11 cellular contexts compared by ENCODE assay signal in the genomic region with DNA sequence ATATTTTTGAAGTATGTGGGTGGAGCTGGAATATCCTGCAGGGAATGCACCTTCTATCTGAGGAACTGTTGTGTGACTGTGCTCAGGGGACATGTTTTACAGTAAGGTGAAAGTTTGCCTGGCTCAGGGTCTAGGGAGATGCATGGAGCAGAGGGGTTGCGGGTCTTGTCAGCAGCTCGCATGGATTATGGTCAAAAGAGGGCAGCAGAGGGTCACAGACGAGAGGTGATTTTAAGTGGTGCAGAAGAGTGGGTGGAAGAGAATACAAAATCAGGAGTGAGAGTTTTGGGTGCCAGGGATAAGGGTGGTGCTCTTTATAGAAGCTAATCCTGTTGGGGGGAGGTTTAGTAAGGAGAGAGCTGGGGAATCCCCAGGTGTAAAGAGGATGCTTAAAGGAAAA.
DNase-seq lines count a peak whose midpoint lies in the region; ATAC-seq and TF ChIP-seq lines count a peak whose summit lies in the region.
"Had no signal": no experiment of that assay in that cellular context is flagged by ENCODE, and none has a peak within 500 bp of the region (broad histone marks: within the 10 kb centered on the region; RNA-seq: fewer than 3 reads in every experiment).

No MANE protein-coding gene starts in this region.

- no peaks in the 10 kb centered on the region for H3K27me3 ChIP-seq in GM06990 (replicated peaks; ENCODE audit: control insufficient read depth, insufficient read depth, low read length)
- H3K27me3 ChIP-seq: upper lobe of left lung had no signal

- in situ Hi-C loops in GM13976 (cut with MboI; ENCODE audit: low sequenced_read_pairs, unreplicated experiment) = no loop called here

- H3K4me3 ChIP-seq in GM06990 (replicated peaks; ENCODE audit: low read depth, low read length) = no peak overlapping the region
- H3K4me3 ChIP-seq in choroid plexus epithelial cell (ENCODE audit: low read depth, low read length) = no peak overlapping the region
- H3K4me3 ChIP-seq: lower lobe of right lung, upper lobe of left lung had no signal

- TF ChIP-seq CTCF in GM06990 (IDR thresholded peaks at IDR 0.05; ENCODE audit: insufficient read depth, low read length, poor library complexity, severe bottlenecking) (peak; percentile 58), choroid plexus epithelial cell (conservative IDR thresholded peaks at IDR 0.05; ENCODE audit: low read depth, low read length) (peak; percentile 52), GM13976 (IDR thresholded peaks at IDR 0.05; ENCODE audit: borderline replicate concordance, control extremely low read depth, extremely low read depth, insufficient read depth, missing control alignments) (no peak)

- no peak for DNase-seq in GM06990 (ENCODE audit: extremely low read depth, insufficient read length)
- peak; percentile 79 for DNase-seq in NCI-H748 (lab: John Stamatoyannopoulos, UW; ENCODE audit: unreplicated experiment)
- DNase-seq in choroid plexus epithelial cell (ENCODE audit: low read depth) = peak; percentile 36
- DNase-seq in retina = peak; percentile 79
- no peak for DNase-seq in GM13976 (ENCODE audit: low spot score)
- no peak for DNase-seq in NOMO-1 treated with dmso at 0.1 percent for 144 hours (lab: John Stamatoyannopoulos, UW; ENCODE audit: unreplicated experiment)
- DNase-seq: lower lobe of right lung, upper lobe of left lung had no signal

- no peaks in the 10 kb centered on the region for H3K36me3 ChIP-seq in GM06990 (ENCODE audit: control insufficient read depth, insufficient read depth, low read length)
- H3K36me3 ChIP-seq: lower lobe of right lung, upper lobe of left lung had no signal

- peak; percentile 56 for ATAC-seq in HG02970 (IDR thresholded peaks at IDR 0.05; ENCODE audit: low FRiP score, unreplicated experiment)
- no peak for ATAC-seq in GM19328 (IDR thresholded peaks at IDR 0.05; ENCODE audit: unreplicated experiment)
- ATAC-seq: T-cell had no signal

Comparison
In these comparisons a context has a peak if more than half of its experiments do, and no peak if none do; other contexts are left out.
1. DNase-seq: peak in NCI-H748 (single experiment), choroid plexus epithelial cell (single experiment) and retina (single experiment); none in GM06990 (single experiment), GM13976 (single experiment) and NOMO-1 treated with dmso at 0.1 percent for 144 hours (single experiment).